In the genomic region with DNA sequence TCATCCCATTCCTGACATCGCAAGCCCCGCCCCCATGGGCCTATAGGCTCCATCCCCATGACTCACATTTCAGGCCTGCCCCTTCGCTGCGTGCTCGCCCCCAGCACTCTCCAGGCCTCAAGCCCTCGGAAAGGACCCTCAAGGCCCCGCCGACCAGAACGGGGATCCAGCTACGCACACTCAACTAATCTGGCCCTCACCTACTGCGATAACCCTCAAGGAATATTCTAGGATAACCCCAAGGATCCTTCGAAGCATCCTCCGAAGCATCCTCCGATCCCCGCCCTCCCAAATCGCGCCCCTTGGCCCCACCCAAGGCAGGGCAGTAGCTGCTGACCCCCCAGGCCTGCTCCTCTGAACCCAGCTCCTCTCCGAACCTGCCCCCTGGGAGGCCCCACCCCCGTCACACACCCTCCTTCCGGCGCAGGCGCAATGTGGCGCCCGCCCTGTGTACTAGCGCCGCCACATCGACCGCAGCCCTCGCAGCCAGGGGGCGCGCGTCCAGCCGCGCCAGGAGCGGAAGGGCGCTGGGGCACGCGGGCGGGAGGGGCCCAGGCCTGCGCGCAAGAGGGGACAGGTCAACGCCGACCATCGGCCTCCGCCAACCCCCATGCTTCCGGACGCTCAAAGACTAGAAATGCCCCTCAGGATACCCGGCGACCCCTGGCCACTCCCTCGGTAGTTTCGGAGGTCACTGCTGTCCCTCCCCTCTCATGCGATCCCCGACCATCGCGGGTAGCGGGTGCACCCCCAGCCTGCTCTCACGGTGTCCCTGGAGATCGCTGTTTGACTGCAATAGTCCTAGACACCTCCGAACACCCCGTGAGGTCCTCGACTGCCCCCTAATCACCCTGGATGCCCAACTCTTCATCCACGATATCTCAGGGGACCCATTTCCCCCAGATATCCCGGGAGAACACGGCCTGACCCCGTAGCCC, we compare ENCODE assay signal across 6 cellular contexts.
DNase-seq lines count a peak whose midpoint lies in the region; ATAC-seq and TF ChIP-seq lines count a peak whose summit lies in the region.

No MANE protein-coding gene starts in this region.

- ATAC-seq in GM21390 (IDR thresholded peaks at IDR 0.05; ENCODE audit: unreplicated experiment): peak; percentile 79

- TF ChIP-seq CTCF in AG09309 (IDR thresholded peaks at IDR 0.05; ENCODE audit: control insufficient read depth, insufficient read depth, low read depth, low read length, missing control alignments): peak; percentile 54
- TF ChIP-seq CTCF in epithelial cell of esophagus (IDR thresholded peaks at IDR 0.05; ENCODE audit: insufficient read depth, low read depth, low read length, missing control alignments): peak; percentile 35

- H3K4me3 ChIP-seq in AG09309 (ENCODE audit: control insufficient read depth, low read depth, low read length) (peak overlapping the region; percentile 47), epithelial cell of esophagus (ENCODE audit: low read length) (peak overlapping the region; percentile 58)

- DNase-seq in AG09309 (ENCODE audit: low read depth) (no peak), NCI-H1048 (lab: John Stamatoyannopoulos, UW) (peak; percentile 13), epithelial cell of esophagus (ENCODE audit: low read depth) (peak; percentile 89), pons (ENCODE audit: low spot score) (peak; percentile 86)
- DNase-seq in activated CD4-positive, CD25-positive, alpha-beta regulatory T cell treated with anti-CD3 and anti-CD28 coated beads, Interleukin-2, amount 50 U/mL, for 16 hours (ENCODE audit: low read depth, low spot score): peak; percentile 69
